ENCODE assay signal across 18 cellular contexts in genomic region chr11:100683107-100683506, GRCh38. TPM values are rescaled to one million over a fixed set of nuclear protein-coding genes. Genes with fewer than 3 reads are reported as not detected.
"Had no signal": no experiment of that assay in that cellular context is flagged by ENCODE, and none has a peak within 500 bp of the region (broad histone marks: within the 10 kb centered on the region; RNA-seq: fewer than 3 reads in every experiment).

No MANE protein-coding gene starts in this region.

- H3K4me1 ChIP-seq: pancreas had no signal

- H3K27me3 ChIP-seq: neural progenitor cell, pancreas had no signal

- H3K27ac Mint-ChIP-seq: activated CD4-positive, alpha-beta memory T cell treated with anti-CD3 and anti-CD28 coated beads for 36 hours; activated CD8-positive, alpha-beta memory T cell treated with anti-CD3 and anti-CD28 coated beads, Interleukin-2, amount 10 ng/mL, durations not matched to agents 7 days and 5 days; activated naive CD4-positive, alpha-beta T cell treated with anti-CD3 and anti-CD28 coated beads for 36 hours; activated naive CD8-positive, alpha-beta T cell treated with anti-CD3 and anti-CD28 coated beads, Interleukin-2, amount 50 U/mL, for 24 hours; activated T-helper 2 cell treated with anti-CD3 and anti-CD28 coated beads, Interferon-gamma antibody, Interleukin-2, Interleukin-4, amounts not matched to agents 10 μg/mL and 5 μg/mL and 100 μg/mL, durations not matched to agents 14 hours and 24 hours and 36 hours; neural progenitor cell; type B pancreatic cell had no signal

- DNase-seq: activated CD4-positive, alpha-beta memory T cell treated with anti-CD3 and anti-CD28 coated beads for 36 hours; activated CD8-positive, alpha-beta memory T cell treated with anti-CD3 and anti-CD28 coated beads, Interleukin-2, amount 10 ng/mL, durations not matched to agents 7 days and 5 days; activated naive CD4-positive, alpha-beta T cell treated with anti-CD3 and anti-CD28 coated beads for 36 hours; activated naive CD8-positive, alpha-beta T cell treated with anti-CD3 and anti-CD28 coated beads, Interleukin-2, amount 50 U/mL, for 24 hours; activated T-cell treated with anti-CD3 and anti-CD28 coated beads, Interleukin-2, amount 50 U/mL, for 1 hour; aorta; cerebellar nuclear complex; effector CD8-positive, alpha-beta T cell; foreskin fibroblast; immature natural killer cell; pancreas; stimulated activated CD4-positive, alpha-beta T cell treated with anti-CD3 and anti-CD28 coated beads, Interleukin-4, amount 100 ng/mL, for 1 hour; stimulated activated naive CD4-positive, alpha-beta T cell treated with Interleukin-2 at 50 U/mL for 16 hours; T-helper 1 cell; T1000 had no signal

- H3K4me3 ChIP-seq: neural progenitor cell, pancreas had no signal

- H3K9me3 Mint-ChIP-seq: activated CD4-positive, alpha-beta memory T cell treated with anti-CD3 and anti-CD28 coated beads for 36 hours; activated naive CD4-positive, alpha-beta T cell treated with anti-CD3 and anti-CD28 coated beads for 36 hours; activated T-helper 2 cell treated with anti-CD3 and anti-CD28 coated beads, Interferon-gamma antibody, Interleukin-2, Interleukin-4, amounts not matched to agents 10 μg/mL and 5 μg/mL and 100 μg/mL, durations not matched to agents 14 hours and 24 hours and 36 hours; immature natural killer cell; neural progenitor cell; type B pancreatic cell had no signal

- H3K36me3 Mint-ChIP-seq: activated CD8-positive, alpha-beta memory T cell treated with anti-CD3 and anti-CD28 coated beads, Interleukin-2, amount 10 ng/mL, durations not matched to agents 7 days and 5 days; immature natural killer cell; neural progenitor cell; type B pancreatic cell had no signal

- H3K9me3 ChIP-seq: pancreas had no signal

- H3K4me3 Mint-ChIP-seq: activated CD4-positive, alpha-beta memory T cell treated with anti-CD3 and anti-CD28 coated beads for 36 hours; activated CD8-positive, alpha-beta memory T cell treated with anti-CD3 and anti-CD28 coated beads, Interleukin-2, amount 10 ng/mL, durations not matched to agents 7 days and 5 days; activated naive CD4-positive, alpha-beta T cell treated with anti-CD3 and anti-CD28 coated beads for 36 hours; activated naive CD8-positive, alpha-beta T cell treated with anti-CD3 and anti-CD28 coated beads, Interleukin-2, amount 50 U/mL, for 24 hours; neural progenitor cell; type B pancreatic cell had no signal

- H3K36me3 ChIP-seq: neural progenitor cell, pancreas had no signal

- ATAC-seq: activated CD8-positive, alpha-beta memory T cell treated with anti-CD3 and anti-CD28 coated beads, Interleukin-2, amount 10 ng/mL, durations not matched to agents 7 days and 5 days; activated naive CD8-positive, alpha-beta T cell treated with anti-CD3 and anti-CD28 coated beads, Interleukin-2, amount 50 U/mL, for 24 hours; pancreas had no signal

- H3K27ac ChIP-seq: neural progenitor cell, pancreas had no signal

RNA-seq across cellular contexts. Expression of gene ARHGAP42, which starts 4.0 kb away (rescaled TPM):
- total RNA-seq: activated CD4-positive, alpha-beta memory T cell treated with anti-CD3 and anti-CD28 coated beads for 36 hours; activated naive CD4-positive, alpha-beta T cell treated with anti-CD3 and anti-CD28 coated beads for 36 hours had no signal
